8 cellular contexts compared by ENCODE assay signal in genomic region chr15:63600646-63601025, GRCh38. TPM values are rescaled to one million over a fixed set of nuclear protein-coding genes. Genes with fewer than 3 reads are reported as not detected.
A peak's percentile ranks its signal among the peaks of the same experiment; 100 is the strongest.
DNase-seq lines count a peak whose midpoint lies in the region; ATAC-seq and TF ChIP-seq lines count a peak whose summit lies in the region.

No MANE protein-coding gene starts in this region.

- peak overlapping the region; percentile 99 for H3K4me2 ChIP-seq in hepatocyte

- no peaks in the 10 kb centered on the region for H3K9me3 ChIP-seq in ascending aorta
- no peaks in the 10 kb centered on the region for H3K9me3 ChIP-seq in hepatocyte (ENCODE audit: low read depth)

- intact Hi-C loops in ascending aorta (cut with DNase I), result loop anchor here (5.0 kb wide), 1 partner anchor 113 kb away; no protein-coding TSS in a partner anchor

- H3K79me2 ChIP-seq in hepatocyte, result no peaks in the 10 kb centered on the region

- H3K27me3 ChIP-seq in ascending aorta, result no peaks in the 10 kb centered on the region
- no peaks in the 10 kb centered on the region for H3K27me3 ChIP-seq in hepatocyte

- peak overlapping the region; percentile 82 to 86 for H3K27ac ChIP-seq in ascending aorta
- peak overlapping the region; percentile 80 for H3K27ac ChIP-seq in hepatocyte

- peak; percentile 86 to 98 (median 97) for DNase-seq in NCI-H1417 (lab: John Stamatoyannopoulos, UW)
- DNase-seq in T-helper 2 cell, result peak; percentile 72 to 99 (median 84)
- peak; percentile 44 to 93 for DNase-seq in ascending aorta (ENCODE audit: low spot score in 2 of 2)
- peak; percentile 95 for DNase-seq in hepatocyte (ENCODE audit: low spot score)
- DNase-seq in retina, result peak; percentile 94
- no peak for DNase-seq in OCI-M2 (lab: John Stamatoyannopoulos, UW; ENCODE audit: unreplicated experiment)

- H4K20me1 ChIP-seq in hepatocyte (ENCODE audit: insufficient read depth, poor library complexity, severe bottlenecking), result no peaks in the 10 kb centered on the region

- peak overlapping the region; percentile 92 for H2AFZ ChIP-seq in hepatocyte

- 1% methylated on average over 55 of the region's 58 CpGs for WGBS in hepatocyte (ENCODE audit: low lambda C conversion rate, missing lambda C conversion rate)

- ATAC-seq in GM18499 (IDR thresholded peaks at IDR 0.05; ENCODE audit: insufficient read depth, unreplicated experiment) (peak; percentile 36), HG02840 (IDR thresholded peaks at IDR 0.05; ENCODE audit: low FRiP score, unreplicated experiment) (peak; percentile 72)

- H3K9me2 ChIP-seq in hepatocyte (replicated peaks; ENCODE audit: insufficient read depth), result no peaks in the 10 kb centered on the region

- H3K4me1 ChIP-seq in ascending aorta (peaks cover 5 to 34% of the 10 kb centered on the region in 2 donors), hepatocyte (ENCODE audit: insufficient read depth) (peaks cover 41% of the 10 kb centered on the region)

- H3K36me3 ChIP-seq in ascending aorta, result no peaks in the 10 kb centered on the region
- H3K36me3 ChIP-seq in hepatocyte (replicated peaks; ENCODE audit: insufficient read depth, low read depth), result no peaks in the 10 kb centered on the region

- H3K4me3 ChIP-seq in ascending aorta (peak overlapping the region; percentile 80 to 86), hepatocyte (peak overlapping the region; percentile 94)

- no peak for TF ChIP-seq CTCF in ascending aorta (IDR thresholded peaks at IDR 0.05)
- TF ChIP-seq CTCF in hepatocyte (IDR thresholded peaks at IDR 0.05; ENCODE audit: poor library complexity), result no peak

RNA-seq across cellular contexts. Expression of gene FBXL22, which starts 3.4 kb away (rescaled TPM):
- total RNA-seq in ascending aorta (0.43 TPM), hepatocyte (0.60 and 0.76 TPM in 2 replicates)
- 1.3 and 1.4 TPM in 2 replicates for polyA plus RNA-seq in hepatocyte
